ENCODE assay signal across 13 cellular contexts in genomic region chr12:46455648-46456352, GRCh38.
DNase-seq lines count a peak whose midpoint lies in the region; ATAC-seq, FAIRE-seq and TF ChIP-seq lines count a peak whose summit lies in the region.
"Had no signal": no experiment of that assay in that cellular context is flagged by ENCODE, and none has a peak within 500 bp of the region (broad histone marks: within the 10 kb centered on the region; RNA-seq: fewer than 3 reads in every experiment).

No MANE protein-coding gene starts in this region.

- ATAC-seq in left lung (peak; percentile 67), GM21381 (IDR thresholded peaks at IDR 0.05; ENCODE audit: unreplicated experiment) (no peak), HG03354 (IDR thresholded peaks at IDR 0.05; ENCODE audit: poor library complexity, severe bottlenecking, unreplicated experiment) (no peak)

- CTCF ChIA-PET in activated CD4-positive, alpha-beta memory T cell treated with anti-CD3 and anti-CD28 coated beads for 36 hours (lab: Charles Lee) = interaction anchor here (1.1 kb wide), 1 partner anchor 102 kb away, joined by 3 read pairs; no protein-coding TSS in a partner anchor

- H3K4me3 ChIP-seq in left lung = no peak overlapping the region
- H3K4me3 ChIP-seq: cardiac muscle cell, ovary had no signal

- POLR2A ChIA-PET in activated CD4-positive, alpha-beta memory T cell treated with anti-CD3 and anti-CD28 coated beads for 36 hours (lab: Charles Lee) = no interaction called here

- intact Hi-C loops in activated CD4-positive, alpha-beta memory T cell treated with anti-CD3 and anti-CD28 coated beads for 36 hours (cut with micrococcal nuclease) = loop anchor here (1.0 to 5.0 kb wide), 3 partner anchors 25 to 238 kb away; partner anchors contain the start of gene SLC38A1
- intact Hi-C loops in left lung (cut with DNase I) = no loop called here

- H3K4me3 Mint-ChIP-seq in activated CD4-positive, alpha-beta memory T cell treated with anti-CD3 and anti-CD28 coated beads for 36 hours = no peak overlapping the region

- no peaks in the 10 kb centered on the region for H3K9me3 Mint-ChIP-seq in activated CD4-positive, alpha-beta memory T cell treated with anti-CD3 and anti-CD28 coated beads for 36 hours

- no peaks in the 10 kb centered on the region for H3K36me3 ChIP-seq in left lung
- H3K36me3 ChIP-seq: cardiac muscle cell, ovary had no signal

- no peaks in the 10 kb centered on the region for H3K27me3 ChIP-seq in left lung
- H3K27me3 ChIP-seq: cardiac muscle cell, ovary had no signal

- DNase-seq in H54 (ENCODE audit: insufficient read length, low spot score) = no peak
- DNase-seq in activated CD4-positive, alpha-beta memory T cell treated with anti-CD3 and anti-CD28 coated beads for 36 hours = no peak
- no peak for DNase-seq in left lung
- no peak for DNase-seq in EL
- DNase-seq in GM03348 (ENCODE audit: low spot score) = no peak
- DNase-seq: COR-L47, hypothalamus, NCI-H748 treated with DMSO at 0.1 percent for 48 hours, ovary had no signal

- no peaks in the 10 kb centered on the region for H3K9me3 ChIP-seq in left lung
- H3K9me3 ChIP-seq: ovary had no signal

- no peak for TF ChIP-seq POLR2A in H54 (IDR thresholded peaks at IDR 0.05; ENCODE audit: low read depth, low read length)

- no peaks in the 10 kb centered on the region for H3K36me3 Mint-ChIP-seq in activated CD4-positive, alpha-beta memory T cell treated with anti-CD3 and anti-CD28 coated beads for 36 hours

- peaks cover 65% of the 10 kb centered on the region for H3K4me1 Mint-ChIP-seq in activated CD4-positive, alpha-beta memory T cell treated with anti-CD3 and anti-CD28 coated beads for 36 hours (ENCODE audit: low read depth)

- peak overlapping the region; percentile 44 for H3K27ac Mint-ChIP-seq in activated CD4-positive, alpha-beta memory T cell treated with anti-CD3 and anti-CD28 coated beads for 36 hours

- peaks cover 4 to 48% of the 10 kb centered on the region in 2 donors for H3K4me1 ChIP-seq in left lung

- TF ChIP-seq CTCF in 22Rv1 (IDR thresholded peaks at IDR 0.05) (no peak), left lung (IDR thresholded peaks at IDR 0.05) (no peak)

- H3K27ac ChIP-seq in 22Rv1 (peak overlapping the region; percentile 46), left lung (peak overlapping the region in 1 of 2 donors; percentile 18)
- H3K27ac ChIP-seq: cardiac muscle cell had no signal

- peak; percentile 78 for FAIRE-seq in H54 (lab: Jason Lieb, UNC)

- H3K27me3 Mint-ChIP-seq in activated CD4-positive, alpha-beta memory T cell treated with anti-CD3 and anti-CD28 coated beads for 36 hours = no peaks in the 10 kb centered on the region
